ENCODE assay signal across 21 cellular contexts in genomic region chr1:38656741-38657140, GRCh38.
DNase-seq lines count a peak whose midpoint lies in the region; ATAC-seq and TF ChIP-seq lines count a peak whose summit lies in the region.
"Had no signal": no experiment of that assay in that cellular context is flagged by ENCODE, and none has a peak within 500 bp of the region (broad histone marks: within the 10 kb centered on the region; RNA-seq: fewer than 3 reads in every experiment).

No MANE protein-coding gene starts in this region.

- H3K36me3 ChIP-seq in CD8-positive, alpha-beta memory T cell (ENCODE audit: insufficient read depth, low read length): no peaks in the 10 kb centered on the region
- H3K36me3 ChIP-seq: HAP-1, MG63 had no signal

- H3K4me3 ChIP-seq in coronary artery: no peak overlapping the region
- H3K4me3 ChIP-seq in CD8-positive, alpha-beta memory T cell (ENCODE audit: low read length): no peak overlapping the region
- H3K4me3 ChIP-seq: GM23248, HAP-1, MG63, SK-N-MC had no signal

- no peak overlapping the region for H3K27ac Mint-ChIP-seq in CD8-positive, alpha-beta memory T cell
- H3K27ac Mint-ChIP-seq: HFFc6 had no signal

- no peak for TF ChIP-seq CTCF in coronary artery (IDR thresholded peaks at IDR 0.05)

- H3K4me1 ChIP-seq in CD8-positive, alpha-beta memory T cell (ENCODE audit: insufficient read depth, low read length): no peaks in the 10 kb centered on the region

- H3K27me3 ChIP-seq in CD8-positive, alpha-beta memory T cell (ENCODE audit: insufficient read depth, low read length, poor library complexity, severe bottlenecking): no peaks in the 10 kb centered on the region

- CTCF ChIA-PET in CD8-positive, alpha-beta memory T cell (lab: Charles Lee): no interaction called here

- H3K9me3 Mint-ChIP-seq in CD8-positive, alpha-beta memory T cell: peaks cover 0 to 8% (median 4%) of the 10 kb centered on the region in 5 donors

- no peak overlapping the region for H3K27ac ChIP-seq in coronary artery
- no peak overlapping the region for H3K27ac ChIP-seq in CD8-positive, alpha-beta memory T cell (ENCODE audit: low read depth, low read length)
- H3K27ac ChIP-seq: GM23248, SK-N-MC had no signal

- no peak for ATAC-seq in HG02678 (IDR thresholded peaks at IDR 0.05; ENCODE audit: unreplicated experiment)

- H3K4me3 Mint-ChIP-seq in CD8-positive, alpha-beta memory T cell: no peak overlapping the region
- H3K4me3 Mint-ChIP-seq: HFFc6 had no signal

- DNase-seq in DMS 273 (lab: John Stamatoyannopoulos, UW; ENCODE audit: unreplicated experiment): peak; percentile 98
- DNase-seq in NCI-H524 treated with DMSO at 0.1 percent for 48 hours (lab: John Stamatoyannopoulos, UW): peak; percentile 88
- peak; percentile 41 for DNase-seq in coronary artery (ENCODE audit: low spot score)
- peak; percentile 21 for DNase-seq in retina
- DNase-seq in activated naive CD4-positive, alpha-beta T cell treated with anti-CD3 and anti-CD28 coated beads, Interleukin-2, amount 50 U/mL, for 16 hours: no peak
- DNase-seq in CD8-positive, alpha-beta memory T cell: no peak
- DNase-seq: DMS79 treated with DMSO at 0.1 percent for 48 hours, GM23248, HFFc6, IMR-90, KG1, MG63, NCI-H1105 treated with DMSO at 0.1 percent for 48 hours, NCI-H146, NCI-H1930, NCI-H2107, NCI-H2227 treated with DMSO at 0.1 percent for 48 hours, SIG-M5 had no signal

- H3K36me3 Mint-ChIP-seq in CD8-positive, alpha-beta memory T cell: no peaks in the 10 kb centered on the region

- peaks cover 16 to 54% of the 10 kb centered on the region in 2 donors for H3K27me3 Mint-ChIP-seq in CD8-positive, alpha-beta memory T cell

- H3K9me3 ChIP-seq in CD8-positive, alpha-beta memory T cell (ENCODE audit: low read length): no peaks in the 10 kb centered on the region
- H3K9me3 ChIP-seq: HAP-1, MG63 had no signal

- POLR2A ChIA-PET in CD8-positive, alpha-beta memory T cell (lab: Charles Lee): no interaction called here

- H3K4me1 Mint-ChIP-seq in CD8-positive, alpha-beta memory T cell: no peaks in the 10 kb centered on the region

Comparison
In these comparisons a context has a peak if more than half of its experiments do, and no peak if none do; other contexts are left out.
1. DNase-seq: peak in DMS 273 (single experiment), NCI-H524 treated with DMSO at 0.1 percent for 48 hours (single experiment), coronary artery (single experiment) and retina (single experiment); none in activated naive CD4-positive, alpha-beta T cell treated with anti-CD3 and anti-CD28 coated beads, Interleukin-2, amount 50 U/mL, for 16 hours (single experiment) and CD8-positive, alpha-beta memory T cell (0 of 5).